1 cellular context compared by ENCODE assay signal in the genomic region with DNA sequence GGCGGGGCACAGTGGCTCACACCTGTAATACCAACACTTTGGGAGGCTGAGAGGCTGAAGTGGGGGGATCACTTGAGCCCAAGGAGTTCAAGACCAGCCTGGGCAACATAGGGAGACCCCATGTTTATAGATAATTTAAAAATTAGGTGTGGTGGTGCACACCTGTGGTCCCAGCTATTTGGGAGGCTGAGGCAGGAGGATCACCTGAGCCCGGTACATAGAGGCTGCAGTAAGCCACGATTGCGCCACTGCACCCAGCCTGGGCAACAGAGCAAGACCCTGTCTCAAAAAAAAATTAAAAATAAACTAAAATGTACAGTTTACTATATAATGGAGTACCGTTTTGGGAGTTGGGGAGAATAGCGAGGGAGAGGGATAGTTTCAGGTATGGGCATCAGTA.
TF ChIP-seq lines count a peak whose summit lies in the region.

No MANE protein-coding gene starts in this region.

TF ChIP-seq in K562, 482 proteins besides CTCF, POLR2A, EP300 and RAD21:
- TF ChIP-seq, protein P1, sequence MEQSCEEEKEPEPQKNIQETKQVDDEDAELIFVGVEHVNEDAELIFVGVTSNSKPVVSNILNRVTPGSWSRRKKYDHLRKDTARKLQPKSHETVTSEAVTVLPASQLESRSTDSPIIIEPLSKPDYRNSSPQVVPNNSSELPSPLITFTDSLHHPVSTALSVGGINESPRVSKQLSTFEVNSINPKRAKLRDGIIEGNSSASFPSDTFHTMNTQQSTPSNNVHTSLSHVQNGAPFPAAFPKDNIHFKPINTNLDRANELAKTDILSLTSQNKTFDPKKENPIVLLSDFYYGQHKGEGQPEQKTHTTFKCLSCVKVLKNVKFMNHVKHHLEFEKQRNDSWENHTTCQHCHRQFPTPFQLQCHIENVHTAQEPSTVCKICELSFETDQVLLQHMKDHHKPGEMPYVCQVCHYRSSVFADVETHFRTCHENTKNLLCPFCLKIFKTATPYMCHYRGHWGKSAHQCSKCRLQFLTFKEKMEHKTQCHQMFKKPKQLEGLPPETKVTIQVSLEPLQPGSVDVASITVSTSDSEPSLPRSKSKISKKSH (CRISPR knock-in tag; IDR thresholded peaks at IDR 0.05), result no peak
- TF ChIP-seq RBM25 (IDR thresholded peaks at IDR 0.05; ENCODE audit: low read depth, low read length, severe bottlenecking), result peak; percentile 5
- TF ChIP-seq, protein P2, sequence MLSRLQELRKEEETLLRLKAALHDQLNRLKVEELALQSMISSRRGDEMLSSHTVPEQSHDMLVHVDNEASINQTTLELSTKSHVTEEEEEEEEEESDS (CRISPR knock-in tag; IDR thresholded peaks at IDR 0.05), result no peak
- no peak for TF ChIP-seq SNRNP70 (optimal IDR thresholded peaks at IDR 0.05; ENCODE audit: low read depth, low read length)
- TF ChIP-seq ZNF121 (CRISPR knock-in tag; conservative IDR thresholded peaks at IDR 0.05), result peak; percentile 87
